1 cellular context compared by ENCODE assay signal in genomic region chr1:222814536-222815366, GRCh38.
TF ChIP-seq lines count a peak whose summit lies in the region.

Gene DISP1 (plus strand): TSS chr1:222815039. CDS start chr1:222942824, 127,785 bp downstream.

TF ChIP-seq in HepG2, 621 proteins besides CTCF, POLR2A, EP300 and RAD21 (continued from another document and continues in another):
- TF ChIP-seq, protein P1, sequence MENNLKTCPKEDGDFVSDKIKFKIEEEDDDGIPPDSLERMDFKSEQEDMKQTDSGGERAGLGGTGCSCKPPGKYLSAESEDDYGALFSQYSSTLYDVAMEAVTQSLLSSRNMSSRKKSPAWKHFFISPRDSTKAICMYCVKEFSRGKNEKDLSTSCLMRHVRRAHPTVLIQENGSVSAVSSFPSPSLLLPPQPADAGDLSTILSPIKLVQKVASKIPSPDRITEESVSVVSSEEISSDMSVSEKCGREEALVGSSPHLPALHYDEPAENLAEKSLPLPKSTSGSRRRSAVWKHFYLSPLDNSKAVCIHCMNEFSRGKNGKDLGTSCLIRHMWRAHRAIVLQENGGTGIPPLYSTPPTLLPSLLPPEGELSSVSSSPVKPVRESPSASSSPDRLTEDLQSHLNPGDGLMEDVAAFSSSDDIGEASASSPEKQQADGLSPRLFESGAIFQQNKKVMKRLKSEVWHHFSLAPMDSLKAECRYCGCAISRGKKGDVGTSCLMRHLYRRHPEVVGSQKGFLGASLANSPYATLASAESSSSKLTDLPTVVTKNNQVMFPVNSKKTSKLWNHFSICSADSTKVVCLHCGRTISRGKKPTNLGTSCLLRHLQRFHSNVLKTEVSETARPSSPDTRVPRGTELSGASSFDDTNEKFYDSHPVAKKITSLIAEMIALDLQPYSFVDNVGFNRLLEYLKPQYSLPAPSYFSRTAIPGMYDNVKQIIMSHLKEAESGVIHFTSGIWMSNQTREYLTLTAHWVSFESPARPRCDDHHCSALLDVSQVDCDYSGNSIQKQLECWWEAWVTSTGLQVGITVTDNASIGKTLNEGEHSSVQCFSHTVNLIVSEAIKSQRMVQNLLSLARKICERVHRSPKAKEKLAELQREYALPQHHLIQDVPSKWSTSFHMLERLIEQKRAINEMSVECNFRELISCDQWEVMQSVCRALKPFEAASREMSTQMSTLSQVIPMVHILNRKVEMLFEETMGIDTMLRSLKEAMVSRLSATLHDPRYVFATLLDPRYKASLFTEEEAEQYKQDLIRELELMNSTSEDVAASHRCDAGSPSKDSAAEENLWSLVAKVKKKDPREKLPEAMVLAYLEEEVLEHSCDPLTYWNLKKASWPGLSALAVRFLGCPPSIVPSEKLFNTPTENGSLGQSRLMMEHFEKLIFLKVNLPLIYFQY (CRISPR knock-in tag; IDR thresholded peaks at IDR 0.05; ENCODE audit: borderline replicate concordance), result peak; percentile 62; the same call in 1 of the 2 replicates
- 0 out of 2 replicates have a peak, but pooled peaks have one; percentile 52 for TF ChIP-seq NR0B2 (CRISPR knock-in tag; IDR thresholded peaks at IDR 0.05)
- TF ChIP-seq RBFOX2 (IDR thresholded peaks at IDR 0.05; ENCODE audit: low read depth, low read length), result peak; percentile 92
- no peak for TF ChIP-seq ZNF562 (CRISPR knock-in tag; IDR thresholded peaks at IDR 0.05; ENCODE audit: borderline replicate concordance)
- TF ChIP-seq HNRNPLL (IDR thresholded peaks at IDR 0.05; ENCODE audit: low read depth, low read length, poor library complexity, severe bottlenecking), result peak; percentile 59
- 0 out of 2 replicates have a peak, but pooled peaks have one; percentile 28 for TF ChIP-seq ERF (CRISPR knock-in tag; IDR thresholded peaks at IDR 0.05)
- peak; percentile 60; the same call in 1 of the 2 replicates for TF ChIP-seq SRY (CRISPR knock-in tag; IDR thresholded peaks at IDR 0.05)
- peak; percentile 84 for TF ChIP-seq FOSL2 (CRISPR knock-in tag; IDR thresholded peaks at IDR 0.05)
- TF ChIP-seq, protein P2, sequence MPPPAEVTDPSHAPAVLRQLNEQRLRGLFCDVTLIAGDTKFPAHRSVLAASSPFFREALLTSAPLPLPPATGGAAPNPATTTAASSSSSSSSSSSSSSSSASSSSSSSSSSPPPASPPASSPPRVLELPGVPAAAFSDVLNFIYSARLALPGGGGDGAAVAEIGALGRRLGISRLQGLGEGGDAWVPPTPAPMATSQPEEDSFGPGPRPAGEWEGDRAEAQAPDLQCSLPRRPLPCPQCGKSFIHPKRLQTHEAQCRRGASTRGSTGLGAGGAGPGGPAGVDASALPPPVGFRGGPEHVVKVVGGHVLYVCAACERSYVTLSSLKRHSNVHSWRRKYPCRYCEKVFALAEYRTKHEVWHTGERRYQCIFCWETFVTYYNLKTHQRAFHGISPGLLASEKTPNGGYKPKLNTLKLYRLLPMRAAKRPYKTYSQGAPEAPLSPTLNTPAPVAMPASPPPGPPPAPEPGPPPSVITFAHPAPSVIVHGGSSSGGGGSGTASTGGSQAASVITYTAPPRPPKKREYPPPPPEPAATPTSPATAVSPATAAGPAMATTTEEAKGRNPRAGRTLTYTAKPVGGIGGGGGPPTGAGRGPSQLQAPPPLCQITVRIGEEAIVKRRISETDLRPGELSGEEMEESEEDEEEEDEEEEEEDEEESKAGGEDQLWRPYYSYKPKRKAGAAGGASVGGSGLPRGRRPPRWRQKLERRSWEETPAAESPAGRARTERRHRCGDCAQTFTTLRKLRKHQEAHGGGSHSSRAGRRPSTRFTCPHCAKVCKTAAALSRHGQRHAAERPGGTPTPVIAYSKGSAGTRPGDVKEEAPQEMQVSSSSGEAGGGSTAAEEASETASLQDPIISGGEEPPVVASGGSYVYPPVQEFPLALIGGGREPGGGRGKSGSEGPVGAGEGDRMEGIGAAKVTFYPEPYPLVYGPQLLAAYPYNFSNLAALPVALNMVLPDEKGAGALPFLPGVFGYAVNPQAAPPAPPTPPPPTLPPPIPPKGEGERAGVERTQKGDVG (CRISPR knock-in tag; IDR thresholded peaks at IDR 0.05; ENCODE audit: borderline replicate concordance), result no peak
- no peak for TF ChIP-seq HNRNPK (IDR thresholded peaks at IDR 0.05; ENCODE audit: low read depth, low read length, poor library complexity, severe bottlenecking)
- no peak for TF ChIP-seq HHEX (CRISPR knock-in tag; IDR thresholded peaks at IDR 0.05)
- TF ChIP-seq, protein P3, sequence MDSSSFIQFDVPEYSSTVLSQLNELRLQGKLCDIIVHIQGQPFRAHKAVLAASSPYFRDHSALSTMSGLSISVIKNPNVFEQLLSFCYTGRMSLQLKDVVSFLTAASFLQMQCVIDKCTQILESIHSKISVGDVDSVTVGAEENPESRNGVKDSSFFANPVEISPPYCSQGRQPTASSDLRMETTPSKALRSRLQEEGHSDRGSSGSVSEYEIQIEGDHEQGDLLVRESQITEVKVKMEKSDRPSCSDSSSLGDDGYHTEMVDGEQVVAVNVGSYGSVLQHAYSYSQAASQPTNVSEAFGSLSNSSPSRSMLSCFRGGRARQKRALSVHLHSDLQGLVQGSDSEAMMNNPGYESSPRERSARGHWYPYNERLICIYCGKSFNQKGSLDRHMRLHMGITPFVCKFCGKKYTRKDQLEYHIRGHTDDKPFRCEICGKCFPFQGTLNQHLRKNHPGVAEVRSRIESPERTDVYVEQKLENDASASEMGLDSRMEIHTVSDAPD (CRISPR knock-in tag; IDR thresholded peaks at IDR 0.05), result 0 out of 2 replicates have a peak, but pooled peaks have one; percentile 32
- TF ChIP-seq CENPT (CRISPR knock-in tag; IDR thresholded peaks at IDR 0.05; ENCODE audit: low read depth), result no peak
- peak; percentile 21; the same call in 1 of the 2 replicates for TF ChIP-seq ZNF12 (CRISPR knock-in tag; IDR thresholded peaks at IDR 0.05)
- TF ChIP-seq ZSCAN29 (CRISPR knock-in tag; conservative IDR thresholded peaks at IDR 0.05), result peak; percentile 56
- no peak for TF ChIP-seq IRF2 (CRISPR knock-in tag; IDR thresholded peaks at IDR 0.05)
- TF ChIP-seq, protein P4, sequence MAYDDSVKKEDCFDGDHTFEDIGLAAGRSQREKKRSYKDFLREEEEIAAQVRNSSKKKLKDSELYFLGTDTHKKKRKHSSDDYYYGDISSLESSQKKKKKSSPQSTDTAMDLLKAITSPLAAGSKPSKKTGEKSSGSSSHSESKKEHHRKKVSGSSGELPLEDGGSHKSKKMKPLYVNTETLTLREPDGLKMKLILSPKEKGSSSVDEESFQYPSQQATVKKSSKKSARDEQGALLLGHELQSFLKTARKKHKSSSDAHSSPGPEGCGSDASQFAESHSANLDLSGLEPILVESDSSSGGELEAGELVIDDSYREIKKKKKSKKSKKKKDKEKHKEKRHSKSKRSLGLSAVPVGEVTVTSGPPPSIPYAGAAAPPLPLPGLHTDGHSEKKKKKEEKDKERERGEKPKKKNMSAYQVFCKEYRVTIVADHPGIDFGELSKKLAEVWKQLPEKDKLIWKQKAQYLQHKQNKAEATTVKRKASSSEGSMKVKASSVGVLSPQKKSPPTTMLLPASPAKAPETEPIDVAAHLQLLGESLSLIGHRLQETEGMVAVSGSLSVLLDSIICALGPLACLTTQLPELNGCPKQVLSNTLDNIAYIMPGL (CRISPR knock-in tag; IDR thresholded peaks at IDR 0.05; ENCODE audit: borderline replicate concordance in 1 of 2, low read depth in 1 of 2), result peak in 1 of 2 experiments; percentile 53; a peak in 2 of 4 replicates
- no peak for TF ChIP-seq ZSCAN21 (CRISPR knock-in tag; IDR thresholded peaks at IDR 0.05; ENCODE audit: borderline replicate concordance)
- no peak for TF ChIP-seq DR1 (CRISPR knock-in tag; IDR thresholded peaks at IDR 0.05)
- TF ChIP-seq, protein P5, sequence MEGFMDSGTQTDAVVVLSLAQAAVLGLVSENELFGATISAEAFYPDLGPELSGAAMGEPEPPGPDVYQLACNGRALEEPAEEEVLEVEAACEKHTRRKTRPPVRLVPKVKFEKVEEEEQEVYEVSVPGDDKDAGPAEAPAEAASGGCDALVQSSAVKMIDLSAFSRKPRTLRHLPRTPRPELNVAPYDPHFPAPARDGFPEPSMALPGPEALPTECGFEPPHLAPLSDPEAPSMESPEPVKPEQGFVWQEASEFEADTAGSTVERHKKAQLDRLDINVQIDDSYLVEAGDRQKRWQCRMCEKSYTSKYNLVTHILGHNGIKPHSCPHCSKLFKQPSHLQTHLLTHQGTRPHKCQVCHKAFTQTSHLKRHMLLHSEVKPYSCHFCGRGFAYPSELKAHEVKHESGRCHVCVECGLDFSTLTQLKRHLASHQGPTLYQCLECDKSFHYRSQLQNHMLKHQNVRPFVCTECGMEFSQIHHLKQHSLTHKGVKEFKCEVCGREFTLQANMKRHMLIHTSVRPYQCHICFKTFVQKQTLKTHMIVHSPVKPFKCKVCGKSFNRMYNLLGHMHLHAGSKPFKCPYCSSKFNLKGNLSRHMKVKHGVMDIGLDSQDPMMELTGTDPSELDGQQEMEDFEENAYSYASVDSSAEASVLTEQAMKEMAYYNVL (CRISPR knock-in tag; IDR thresholded peaks at IDR 0.05; ENCODE audit: borderline replicate concordance), result 0 out of 2 replicates have a peak, but pooled peaks have one; percentile 30
- peak; percentile 55 for TF ChIP-seq TOPORS (CRISPR knock-in tag; IDR thresholded peaks at IDR 0.05)
- TF ChIP-seq HES4 (CRISPR knock-in tag; IDR thresholded peaks at IDR 0.05; ENCODE audit: borderline replicate concordance), result no peak
- TF ChIP-seq NFATC3 (CRISPR knock-in tag; IDR thresholded peaks at IDR 0.05), result peak; percentile 82; the same call in 1 of the 2 replicates
- TF ChIP-seq, protein P6, sequence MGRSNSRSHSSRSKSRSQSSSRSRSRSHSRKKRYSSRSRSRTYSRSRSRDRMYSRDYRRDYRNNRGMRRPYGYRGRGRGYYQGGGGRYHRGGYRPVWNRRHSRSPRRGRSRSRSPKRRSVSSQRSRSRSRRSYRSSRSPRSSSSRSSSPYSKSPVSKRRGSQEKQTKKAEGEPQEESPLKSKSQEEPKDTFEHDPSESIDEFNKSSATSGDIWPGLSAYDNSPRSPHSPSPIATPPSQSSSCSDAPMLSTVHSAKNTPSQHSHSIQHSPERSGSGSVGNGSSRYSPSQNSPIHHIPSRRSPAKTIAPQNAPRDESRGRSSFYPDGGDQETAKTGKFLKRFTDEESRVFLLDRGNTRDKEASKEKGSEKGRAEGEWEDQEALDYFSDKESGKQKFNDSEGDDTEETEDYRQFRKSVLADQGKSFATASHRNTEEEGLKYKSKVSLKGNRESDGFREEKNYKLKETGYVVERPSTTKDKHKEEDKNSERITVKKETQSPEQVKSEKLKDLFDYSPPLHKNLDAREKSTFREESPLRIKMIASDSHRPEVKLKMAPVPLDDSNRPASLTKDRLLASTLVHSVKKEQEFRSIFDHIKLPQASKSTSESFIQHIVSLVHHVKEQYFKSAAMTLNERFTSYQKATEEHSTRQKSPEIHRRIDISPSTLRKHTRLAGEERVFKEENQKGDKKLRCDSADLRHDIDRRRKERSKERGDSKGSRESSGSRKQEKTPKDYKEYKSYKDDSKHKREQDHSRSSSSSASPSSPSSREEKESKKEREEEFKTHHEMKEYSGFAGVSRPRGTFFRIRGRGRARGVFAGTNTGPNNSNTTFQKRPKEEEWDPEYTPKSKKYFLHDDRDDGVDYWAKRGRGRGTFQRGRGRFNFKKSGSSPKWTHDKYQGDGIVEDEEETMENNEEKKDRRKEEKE (IDR thresholded peaks at IDR 0.05), result no peak
- TF ChIP-seq, protein P7, sequence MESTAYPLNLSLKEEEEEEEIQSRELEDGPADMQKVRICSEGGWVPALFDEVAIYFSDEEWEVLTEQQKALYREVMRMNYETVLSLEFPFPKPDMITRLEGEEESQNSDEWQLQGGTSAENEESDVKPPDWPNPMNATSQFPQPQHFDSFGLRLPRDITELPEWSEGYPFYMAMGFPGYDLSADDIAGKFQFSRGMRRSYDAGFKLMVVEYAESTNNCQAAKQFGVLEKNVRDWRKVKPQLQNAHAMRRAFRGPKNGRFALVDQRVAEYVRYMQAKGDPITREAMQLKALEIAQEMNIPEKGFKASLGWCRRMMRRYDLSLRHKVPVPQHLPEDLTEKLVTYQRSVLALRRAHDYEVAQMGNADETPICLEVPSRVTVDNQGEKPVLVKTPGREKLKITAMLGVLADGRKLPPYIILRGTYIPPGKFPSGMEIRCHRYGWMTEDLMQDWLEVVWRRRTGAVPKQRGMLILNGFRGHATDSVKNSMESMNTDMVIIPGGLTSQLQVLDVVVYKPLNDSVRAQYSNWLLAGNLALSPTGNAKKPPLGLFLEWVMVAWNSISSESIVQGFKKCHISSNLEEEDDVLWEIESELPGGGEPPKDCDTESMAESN (CRISPR knock-in tag; conservative IDR thresholded peaks at IDR 0.05), result peak; percentile 70; the same call in 1 of the 2 replicates
- 0 out of 2 replicates have a peak, but pooled peaks have one; percentile 28 for TF ChIP-seq ZKSCAN5 (CRISPR knock-in tag; IDR thresholded peaks at IDR 0.05)
- TF ChIP-seq ZNF7 (CRISPR knock-in tag; IDR thresholded peaks at IDR 0.05), result peak; percentile 49; the same call in 1 of the 2 replicates
- TF ChIP-seq GFI1 (CRISPR knock-in tag; IDR thresholded peaks at IDR 0.05; ENCODE audit: borderline replicate concordance), result 0 out of 2 replicates have a peak, but pooled peaks have one; percentile 5
- peak; percentile 43; the same call in 1 of the 2 replicates for TF ChIP-seq ZNF543 (CRISPR knock-in tag; IDR thresholded peaks at IDR 0.05)
